9 cellular contexts compared by ENCODE assay signal in genomic region chr12:6635856-6636521, GRCh38. TPM values are rescaled to one million over a fixed set of nuclear protein-coding genes. Genes with fewer than 3 reads are reported as not detected.
A peak's percentile ranks its signal among the peaks of the same experiment; 100 is the strongest.
DNase-seq lines count a peak whose midpoint lies in the region; ATAC-seq, FAIRE-seq and TF ChIP-seq lines count a peak whose summit lies in the region.
"Had no signal": no experiment of that assay in that cellular context is flagged by ENCODE, and none has a peak within 500 bp of the region (broad histone marks: within the 10 kb centered on the region; RNA-seq: fewer than 3 reads in every experiment).

LPAR5 (minus strand) TSS chr12:6635959; CDS start chr12:6621248, 14,711 bp downstream.

- in situ Hi-C loops in GM18951 (cut with MboI; ENCODE audit: low sequenced_read_pairs, unreplicated experiment): no loop called here
- in situ Hi-C loops in K562 (cut with MboI): no loop called here

- H3K14ac ChIP-seq in mesenchymal stem cell (ENCODE audit: low read length in 2 of 2): peak within 1 kb of the TSS in 1 of 2 experiments; percentile 41

- H3K4me2 ChIP-seq in A549 (peak within 1 kb of the TSS; percentile 74), K562 (ENCODE audit: insufficient read depth, low read length) (peak within 1 kb of the TSS; percentile 78), mesenchymal stem cell (ENCODE audit: low read length, poor library complexity, severe bottlenecking) (no peak within 1 kb of the TSS)

- TF ChIP-seq RAD21 in A549 (conservative IDR thresholded peaks at IDR 0.05 in 1 of 2, IDR thresholded peaks at IDR 0.05 in 1 of 2) (no peak), K562 (CRISPR knock-in tag; conservative IDR thresholded peaks at IDR 0.05 in 1 of 2, IDR thresholded peaks at IDR 0.05 in 1 of 2) (no peak)

- no peak within 1 kb of the TSS for H2BK5ac ChIP-seq in mesenchymal stem cell (ENCODE audit: low read depth, low read length, poor library complexity, severe bottlenecking)

- ATAC-seq in A549: peak; percentile 59 to 76
- ATAC-seq in K562: peak; percentile 93

- H2AFZ ChIP-seq in K562 (ENCODE audit: low read depth, low read length) (peak within 1 kb of the TSS; percentile 74; the same call in 1 of the 2 replicates), mesenchymal stem cell (ENCODE audit: low read depth, low read length) (no peak within 1 kb of the TSS)

- H4K8ac ChIP-seq in mesenchymal stem cell (ENCODE audit: low read length): no peak within 1 kb of the TSS

- H2BK12ac ChIP-seq in mesenchymal stem cell (ENCODE audit: low read length in 2 of 2): peak within 1 kb of the TSS in 1 of 2 experiments; percentile 25

- no peaks in the 10 kb centered on the region for H3K9me1 ChIP-seq in K562 (ENCODE audit: control insufficient read depth, insufficient read depth, low read length)

- peak within 1 kb of the TSS in 1 of 2 experiments; percentile 46 for H3K18ac ChIP-seq in mesenchymal stem cell (ENCODE audit: low read depth in 1 of 2, low read length in 2 of 2)

- 31% methylated on average over 17 of the region's 17 CpGs for WGBS in A549 (ENCODE audit: missing lambda C conversion rate)
- WGBS in K562 (ENCODE audit: insufficient coverage, low coverage, missing lambda C conversion rate): 5% methylated on average over 16 of the region's 17 CpGs
- 62% methylated on average over 16 of the region's 17 CpGs for WGBS in mesenchymal stem cell

- no peak for TF ChIP-seq POLR2A in A549 (IDR thresholded peaks at IDR 0.05; ENCODE audit: low read length)
- TF ChIP-seq POLR2A in GM18951 (IDR thresholded peaks at IDR 0.05; ENCODE audit: extremely low read depth, insufficient read depth, insufficient read length): peak; percentile 42
- peak; percentile 55 for TF ChIP-seq POLR2A in K562 (conservative IDR thresholded peaks at IDR 0.05)

- no peak within 1 kb of the TSS for H2BK120ac ChIP-seq in mesenchymal stem cell (ENCODE audit: low read depth, low read length)

- no peak within 1 kb of the TSS for H2AK5ac ChIP-seq in mesenchymal stem cell (ENCODE audit: low read length, severe bottlenecking)

- peak; percentile 48 to 66 for DNase-seq in A549 (ENCODE audit: low read depth in 1 of 2, low spot score in 1 of 2)
- peak; percentile 25 for DNase-seq in M059J (ENCODE audit: low read depth)
- DNase-seq in K562 (ENCODE audit: extremely low read depth in 1 of 4, low spot score in 3 of 4): peak; percentile 75 to 86 (median 78)
- DNase-seq in mesenchymal stem cell: peak; percentile 35
- DNase-seq in dedifferentiated amniotic fluid mesenchymal stem cell (ENCODE audit: extremely low spot score): no peak
- no peak for DNase-seq in ascending aorta (ENCODE audit: low spot score in 2 of 2)
- no peak for DNase-seq in inferior parietal cortex (ENCODE audit: extremely low spot score)

- TF ChIP-seq EP300 in A549 (IDR thresholded peaks at IDR 0.05): no peak
- no peak for TF ChIP-seq EP300 in K562 (IDR thresholded peaks at IDR 0.05; ENCODE audit: low read length)

- H3K9ac ChIP-seq in K562 (ENCODE audit: insufficient read depth in 1 of 2, low read depth in 2 of 2, low read length in 2 of 2): peak within 1 kb of the TSS; percentile 78 to 85
- H3K9ac ChIP-seq in mesenchymal stem cell (ENCODE audit: low read length): no peak within 1 kb of the TSS

- no peaks in the 10 kb centered on the region for H4K20me1 ChIP-seq in K562 (replicated peaks; ENCODE audit: control insufficient read depth, insufficient read depth, low read length)

- no peaks in the 10 kb centered on the region for H3K9me3 ChIP-seq in A549
- H3K9me3 ChIP-seq in K562 (replicated peaks; ENCODE audit: control insufficient read depth, insufficient read depth, low read depth, low read length): no peaks in the 10 kb centered on the region; the same call in 1 of the 2 replicates
- peaks cover 5% of the 10 kb centered on the region for H3K9me3 ChIP-seq in mesenchymal stem cell (ENCODE audit: control insufficient read depth, low read length)
- no peaks in the 10 kb centered on the region for H3K9me3 ChIP-seq in ascending aorta

- intact Hi-C loops in K562 (cut with micrococcal nuclease) (no loop called here), ascending aorta (cut with DNase I) (no loop called here)

- TSS peak; percentile 93 for BruUV-seq in K562 (replicated peaks; lab: Mats Ljungman, UMichigan)

- H3K79me2 ChIP-seq in K562 (ENCODE audit: control insufficient read depth, insufficient read depth, low read length): peaks cover 37% of the 10 kb centered on the region

- no peak within 1 kb of the TSS for H2BK15ac ChIP-seq in mesenchymal stem cell (ENCODE audit: low read depth, poor library complexity, severe bottlenecking)

- FAIRE-seq in A549 (lab: Jason Lieb, UNC) (no peak), K562 (lab: Jason Lieb, UNC) (peak; percentile 84)

- CTCF ChIA-PET in A549 (lab: Yijun Ruan, JAX) (interaction anchor here (1.1 to 1.5 kb wide), 3 partner anchors 8 to 22 kb away, joined by 3 to 4 read pairs (median 3); no protein-coding TSS in a partner anchor), K562 (lab: Yijun Ruan, JAX; ENCODE audit: low intra/inter-chr PET ratio) (no interaction called here)

- H3K27ac ChIP-seq in A549: peak within 1 kb of the TSS; percentile 56 to 63
- H3K27ac ChIP-seq in K562 (ENCODE audit: extremely low read depth, low read depth, low read length): peak within 1 kb of the TSS; percentile 76
- no peak within 1 kb of the TSS for H3K27ac ChIP-seq in mesenchymal stem cell (ENCODE audit: low read length, poor library complexity, severe bottlenecking)
- H3K27ac ChIP-seq in ascending aorta: peak within 1 kb of the TSS in 1 of 2 donors; percentile 10
- H3K27ac ChIP-seq: cardiac muscle cell had no signal

- H3K4me1 ChIP-seq in A549 (peaks cover 26% of the 10 kb centered on the region), K562 (replicated peaks in 1 of 2; ENCODE audit: control insufficient read depth in 2 of 2, insufficient read depth in 2 of 2, low read length in 2 of 2) (peaks cover 55 to 61% of the 10 kb centered on the region in 2 experiments; a peak in 4 of 5 replicates), mesenchymal stem cell (ENCODE audit: control insufficient read depth, insufficient read depth, low read depth, low read length) (peaks cover 19% of the 10 kb centered on the region), ascending aorta (no peaks in the 10 kb centered on the region)

- no peak for TF ChIP-seq CTCF in A549 (IDR thresholded peaks at IDR 0.05)
- no peak for TF ChIP-seq CTCF in K562 (IDR thresholded peaks at IDR 0.05 in 2 of 3, conservative IDR thresholded peaks at IDR 0.05 in 1 of 3; ENCODE audit: insufficient read depth in 2 of 3, low read depth in 1 of 3, low read length in 3 of 3)
- TF ChIP-seq CTCF in ascending aorta (IDR thresholded peaks at IDR 0.05): no peak

- H3K4me3 ChIP-seq in A549 (no peak within 1 kb of the TSS), K562 (peak within 1 kb of the TSS; percentile 51), mesenchymal stem cell (ENCODE audit: insufficient read depth in 1 of 2, low read depth in 1 of 2, low read length in 2 of 2) (no peak within 1 kb of the TSS), ascending aorta (no peak within 1 kb of the TSS)
- H3K4me3 ChIP-seq: cardiac muscle cell had no signal

- H3K79me1 ChIP-seq in mesenchymal stem cell (replicated peaks; ENCODE audit: low read length, poor library complexity, severe bottlenecking): no peaks in the 10 kb centered on the region

- POLR2A ChIA-PET in A549 (lab: Yijun Ruan, JAX) (interaction anchor here (0.7 kb wide), 1 partner anchor 53 kb away, joined by 3 read pairs; the partner anchor contains the start of gene ZNF384), K562 (lab: Yijun Ruan, JAX) (interaction anchor here (0.8 to 0.9 kb wide), 3 partner anchors 9 to 53 kb away, joined by 3 read pairs; partner anchors contain the start of gene ZNF384)

- H3K4ac ChIP-seq in mesenchymal stem cell (ENCODE audit: low read depth in 1 of 2, low read length in 2 of 2): no peak within 1 kb of the TSS

- H3K27me3 ChIP-seq in K562 (ENCODE audit: control insufficient read depth in 2 of 2, insufficient read depth in 2 of 2, low read length in 2 of 2) (no peaks in the 10 kb centered on the region), mesenchymal stem cell (ENCODE audit: control insufficient read depth in 1 of 2, insufficient read depth in 1 of 2, low read length in 2 of 2) (peaks cover 5 to 49% of the 10 kb centered on the region in 2 experiments), ascending aorta (no peaks in the 10 kb centered on the region)
- H3K27me3 ChIP-seq: cardiac muscle cell had no signal

- H4K91ac ChIP-seq in mesenchymal stem cell (ENCODE audit: low read length): peak within 1 kb of the TSS; percentile 20

- no peak within 1 kb of the TSS for H3K23ac ChIP-seq in mesenchymal stem cell (ENCODE audit: low read length in 2 of 2)

- no peaks in the 10 kb centered on the region; the same call in 2 of the 3 replicates for H3K36me3 ChIP-seq in K562 (ENCODE audit: control insufficient read depth, insufficient read depth, low read length)
- H3K36me3 ChIP-seq in mesenchymal stem cell (ENCODE audit: control insufficient read depth in 1 of 2, insufficient read depth in 2 of 2, low read depth in 1 of 2, low read length in 2 of 2): no peaks in the 10 kb centered on the region
- no peaks in the 10 kb centered on the region for H3K36me3 ChIP-seq in ascending aorta
- H3K36me3 ChIP-seq: cardiac muscle cell had no signal

RNA-seq across cellular contexts. Expression of gene LPAR5, which starts in this region (rescaled TPM):
- polyA plus RNA-seq in A549 (2011; rRNA removed) (0.74 and 0.97 TPM in 2 replicates), A549 (2017; fragmentation: RNase III; extraction: RNeasy Plus Mini Kit Qiagen cat#74134 plus additional on column Dnase treatment) (0.29 to 0.66 TPM (median 0.58 TPM) in 3 replicates), K562 (2011; rRNA removed) (5.8 and 7.8 TPM in 2 replicates), K562 (2014; fragmentation: Illumina TruSeq; extraction: Trizol) (7.0 and 9.9 TPM in 2 replicates), K562 (2014; fragmentation: Nextera tagmentation; extraction: Ambion mirVana) (1 to 10 TPM; 1.3 to 2.3 TPM), K562 (2014; rRNA removed) (5.6 and 5.9 TPM in 2 replicates)
- polyA plus RNA-seq in A549 (2012; cell fraction: cytosol; rRNA removed): 0.98 and 1.5 TPM in 2 replicates
- polyA plus RNA-seq in A549 (2012; cell fraction: nucleus; rRNA removed): 2.1 TPM in 2 replicates
- polyA minus RNA-seq in A549 (2011; rRNA and poly(A)+ RNA removed): 0.68 and 1.1 TPM in 2 replicates
- 0.27 TPM in 1 of 2 replicates, not detected in the other for total RNA-seq in M059J (2014; rRNA removed; shearing (Covaris generic))
- 14.4 and 32.5 TPM in 2 replicates for total RNA-seq in K562 (2011; cell fraction: chromatin; rRNA removed; ENCODE audit: low replicate concordance)
- 19.1 and 26.3 TPM in 2 replicates for total RNA-seq in K562 (2011; cell fraction: nucleolus; rRNA removed)
- total RNA-seq in K562 (2011; cell fraction: nucleoplasm; rRNA removed): 20.8 and 27.5 TPM in 2 replicates
- total RNA-seq in K562 (2014; rRNA removed) (3.6 and 4.9 TPM in 2 replicates), K562 (2014; rRNA removed; fragmentation: Illumina TruSeq; extraction: Trizol) (3.0 and 3.5 TPM in 2 replicates), K562 (2015; rRNA removed; fragmentation: Illumina TruSeq; extraction: Trizol) (2.7 and 2.8 TPM in 2 replicates), K562 (2021) (9.2 and 11.7 TPM in 2 replicates), ascending aorta (0.21 TPM)
- 14.8 and 50.1 TPM in 2 replicates for polyA plus RNA-seq in K562 (2011; cell fraction: cytosol; rRNA removed)
- polyA plus RNA-seq in K562 (2011; cell fraction: nucleus; rRNA removed): 5.8 and 13.2 TPM in 2 replicates
- polyA plus RNA-seq in K562 (2012): 8.5 and 9.4 TPM in 2 replicates
- 4.6 and 7.8 TPM in 2 replicates for polyA minus RNA-seq in K562 (2011; rRNA and poly(A)+ RNA removed)
- polyA minus RNA-seq in K562 (2011; cell fraction: cytosol; rRNA and poly(A)+ RNA removed): 11.7 and 16.4 TPM in 2 replicates
- polyA minus RNA-seq in K562 (2011; cell fraction: nucleus; rRNA and poly(A)+ RNA removed): 3.6 and 4.7 TPM in 2 replicates
- 0.03 TPM for polyA plus RNA-seq in mesenchymal stem cell (2013, experiment 1 of 2)
- polyA plus RNA-seq in mesenchymal stem cell (2013, experiment 2 of 2): 0.08 TPM

Comparison
In these comparisons a context has a peak if more than half of its experiments do, and no peak if none do; other contexts are left out.
1. Peak in DNase-seq in M059J; RNA of the gene not detected or under 1 TPM.
2. DNase-seq: peak in A549 (2 of 2), K562 (4 of 4) and mesenchymal stem cell (single experiment); none in dedifferentiated amniotic fluid mesenchymal stem cell (single experiment), ascending aorta (0 of 2) and inferior parietal cortex (single experiment).
3. Of the 35 proteins assayed by ChIP-seq in both K562 and A549: peak only in K562: MAX, PHF8, POLR2A and POLR2AphosphoS2; only in A549: USF2; in both: none; in neither: 27; mixed calls (peak in some experiments, not most) for 3.